Comparison of ENCODE assay signal across 11 cellular contexts in genomic region chr13:43041368-43041921, GRCh38.
DNase-seq lines count a peak whose midpoint lies in the region; ATAC-seq lines count a peak whose summit lies in the region.
"Had no signal": no experiment of that assay in that cellular context is flagged by ENCODE, and none has a peak within 500 bp of the region (broad histone marks: within the 10 kb centered on the region; RNA-seq: fewer than 3 reads in every experiment).

No MANE protein-coding gene starts in this region.

- H3K27me3 Mint-ChIP-seq in memory B cell, result no peaks in the 10 kb centered on the region
- H3K27me3 Mint-ChIP-seq: T-helper 17 cell had no signal

- H3K9me3 Mint-ChIP-seq in memory B cell, result no peaks in the 10 kb centered on the region

- H3K4me1 Mint-ChIP-seq in memory B cell, result peaks cover 52% of the 10 kb centered on the region

- H3K36me3 Mint-ChIP-seq in memory B cell, result peaks cover 14% of the 10 kb centered on the region

- DNase-seq in memory B cell (ENCODE audit: low spot score in 2 of 2) (no peak), GF-D8 (lab: John Stamatoyannopoulos, UW) (no peak), GM03348 (ENCODE audit: low spot score) (no peak), MV-4-11 (lab: John Stamatoyannopoulos, UW) (no peak)
- DNase-seq: kidney, T-helper 17 cell, thyroid gland had no signal

- ATAC-seq in GM18508 (IDR thresholded peaks at IDR 0.05; ENCODE audit: insufficient read depth, unreplicated experiment), result peak; percentile 50
- ATAC-seq in GM21381 (IDR thresholded peaks at IDR 0.05; ENCODE audit: unreplicated experiment), result peak; percentile 54
- peak; percentile 46 for ATAC-seq in HG03103 (IDR thresholded peaks at IDR 0.05; ENCODE audit: low read depth, unreplicated experiment)
- no peak for ATAC-seq in memory B cell (ENCODE audit: low read depth)
- ATAC-seq in HG03565 (IDR thresholded peaks at IDR 0.05; ENCODE audit: unreplicated experiment), result no peak

- no peak overlapping the region for H3K4me3 Mint-ChIP-seq in memory B cell
- H3K4me3 Mint-ChIP-seq: T-helper 17 cell had no signal

- peak overlapping the region; percentile 60 for H3K27ac Mint-ChIP-seq in memory B cell
- H3K27ac Mint-ChIP-seq: T-helper 17 cell had no signal

Comparison
In these comparisons a context has a peak if more than half of its experiments do, and no peak if none do; other contexts are left out.
1. ATAC-seq: peak in GM18508 (single experiment), GM21381 (single experiment) and HG03103 (single experiment); none in memory B cell (single experiment) and HG03565 (single experiment).